In the genomic region with DNA sequence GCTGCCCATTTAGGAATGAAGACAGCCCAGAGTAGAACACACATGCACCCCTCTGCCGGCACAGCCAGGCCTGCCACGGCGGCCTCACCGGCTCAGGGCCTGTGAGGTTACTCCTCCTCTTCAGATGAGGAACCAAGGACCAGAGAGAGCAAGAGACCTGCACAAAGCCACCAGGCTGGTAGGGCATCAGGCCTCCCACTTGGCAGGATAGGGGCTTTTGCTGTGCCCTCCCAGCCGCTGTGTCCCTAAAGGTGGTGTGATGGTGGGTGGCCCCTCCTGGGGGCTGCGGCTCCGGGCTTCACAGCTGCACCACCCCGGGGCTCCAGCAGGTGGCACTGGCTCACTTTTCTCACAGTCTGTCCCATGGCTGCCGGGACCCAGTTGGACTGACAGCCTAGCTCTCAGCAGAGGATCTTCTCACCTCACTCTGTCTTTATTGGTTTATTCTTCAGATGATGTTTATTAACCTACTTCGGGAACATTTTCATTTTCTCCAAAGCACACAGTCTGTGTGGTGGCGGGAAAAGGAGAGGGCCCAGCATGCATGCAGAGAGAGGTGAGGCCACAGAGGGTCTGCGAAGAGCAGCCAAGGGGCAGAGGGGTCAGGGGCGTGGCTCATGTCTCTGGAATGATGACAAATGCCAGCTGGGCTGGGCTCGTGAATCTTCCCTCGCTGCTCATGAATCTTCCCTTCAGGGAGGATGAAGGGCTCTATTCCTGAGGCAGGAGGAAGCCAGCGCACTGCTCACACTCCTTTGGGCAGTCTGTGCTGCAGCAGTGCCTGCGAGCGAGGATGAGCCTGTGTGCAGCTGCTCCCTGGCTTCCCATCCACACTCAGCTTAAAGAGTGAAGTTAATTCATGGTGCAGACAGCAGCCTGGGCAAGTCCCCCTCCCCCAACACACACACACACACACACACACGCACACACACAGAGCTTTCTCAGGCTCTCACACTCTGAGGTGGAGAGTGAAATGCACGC, we compare ENCODE assay signal across 8 cellular contexts.
A peak's percentile ranks its signal among the peaks of the same experiment; 100 is the strongest.
DNase-seq lines count a peak whose midpoint lies in the region; ATAC-seq, FAIRE-seq and TF ChIP-seq lines count a peak whose summit lies in the region.

No MANE protein-coding gene starts in this region.

- H2BK15ac ChIP-seq in H1 (ENCODE audit: low read length) = 0 out of 2 replicates have a peak overlapping the region, but pooled peaks have one; percentile 72

- H3K4me3 ChIP-seq in H1 (ENCODE audit: extremely low read depth in 1 of 4, insufficient read depth in 2 of 4, low read depth in 3 of 4, low read length in 4 of 4) (no peak overlapping the region), mesodermal cell (ENCODE audit: extremely low read depth, insufficient read depth, low read length, poor library complexity, severe bottlenecking) (no peak overlapping the region)

- TF ChIP-seq RAD21 in H1 (IDR thresholded peaks at IDR 0.05 in 1 of 2, conservative IDR thresholded peaks at IDR 0.05 in 1 of 2; ENCODE audit: low read depth in 2 of 2, low read length in 2 of 2) = peak; percentile 87 to 93

- no peak overlapping the region for H3K4me3 Mint-ChIP-seq in activated CD8-positive, alpha-beta T cell treated with anti-CD3 and anti-CD28 coated beads, Interleukin-2, amount 10 ng/mL, durations not matched to agents 7 days and 5 days

- peak; percentile 58 for ATAC-seq in GM19395 (IDR thresholded peaks at IDR 0.05; ENCODE audit: unreplicated experiment)
- ATAC-seq in activated CD8-positive, alpha-beta T cell treated with anti-CD3 and anti-CD28 coated beads, Interleukin-2, amount 10 ng/mL, durations not matched to agents 7 days and 5 days = peak; percentile 84
- ATAC-seq in HG02610 (IDR thresholded peaks at IDR 0.05; ENCODE audit: unreplicated experiment) = no peak

- 0 out of 2 replicates have a peak overlapping the region, but pooled peaks have one; percentile 48 for H2BK20ac ChIP-seq in H1 (ENCODE audit: low read length)

- H3K9me3 Mint-ChIP-seq in activated CD8-positive, alpha-beta T cell treated with anti-CD3 and anti-CD28 coated beads, Interleukin-2, amount 10 ng/mL, durations not matched to agents 7 days and 5 days (ENCODE audit: insufficient read depth) = no peaks in the 10 kb centered on the region

- no peaks in the 10 kb centered on the region for H3K27me3 ChIP-seq in H1 (replicated peaks in 1 of 4; ENCODE audit: control insufficient read depth in 3 of 4, extremely low read depth in 1 of 4, insufficient read depth in 3 of 4, low read length in 3 of 4)

- H2AFZ ChIP-seq in H1 (ENCODE audit: low read length) = no peak overlapping the region

- no peak overlapping the region for H2AK5ac ChIP-seq in H1 (ENCODE audit: low read depth, low read length)

- no peak for TF ChIP-seq EP300 in H1 (IDR thresholded peaks at IDR 0.05; ENCODE audit: borderline replicate concordance in 1 of 2, low read depth in 2 of 2, low read length in 2 of 2)

- peak; percentile 88 for FAIRE-seq in H1 (lab: Jason Lieb, UNC)

- CTCF ChIA-PET in activated CD8-positive, alpha-beta T cell treated with anti-CD3 and anti-CD28 coated beads, Interleukin-2, amount 10 ng/mL, durations not matched to agents 7 days and 5 days (lab: Charles Lee) = interaction anchor here (0.8 to 2.4 kb wide), 13 partner anchors 9 to 587 kb away, joined by 3 to 26 read pairs (median 4); no protein-coding TSS in a partner anchor
- CTCF ChIA-PET in H1 (lab: Charles Lee; ENCODE audit: partially characterized antibody) = interaction anchor here (0.5 to 5.3 kb wide), 39 partner anchors 9 to 1168 kb away, joined by 3 to 48 read pairs (median 4); no protein-coding TSS in a partner anchor

- peak overlapping the region; percentile 60; the same call in 1 of the 2 replicates for H2BK12ac ChIP-seq in H1 (ENCODE audit: low read depth, low read length)

- H3K14ac ChIP-seq in H1 (ENCODE audit: insufficient read length) = no peak overlapping the region

- no peaks in the 10 kb centered on the region for H3K23me2 ChIP-seq in H1 (ENCODE audit: low read depth, low read length)

- TF ChIP-seq POLR2A in H1 (IDR thresholded peaks at IDR 0.05; ENCODE audit: control extremely low read depth in 1 of 2, low read depth in 2 of 2, low read length in 2 of 2) = no peak

- H3K27ac Mint-ChIP-seq in activated CD8-positive, alpha-beta T cell treated with anti-CD3 and anti-CD28 coated beads, Interleukin-2, amount 10 ng/mL, durations not matched to agents 7 days and 5 days = no peak overlapping the region

- no peak overlapping the region for H2BK120ac ChIP-seq in H1 (replicated peaks; ENCODE audit: low read depth, low read length)

- H2BK5ac ChIP-seq in H1 (ENCODE audit: low read depth, low read length) = 0 out of 2 replicates have a peak overlapping the region, but pooled peaks have one; percentile 4

- no peak overlapping the region for H4K91ac ChIP-seq in H1 (replicated peaks; ENCODE audit: insufficient read length, low read length)

- 60% methylated on average over 20 of the region's 20 CpGs; no CpG with 5 or more reads in 1 of the 2 experiments for WGBS in H1 (ENCODE audit: extremely low coverage in 1 of 2, insufficient coverage in 1 of 2, insufficient read length in 1 of 2, insufficient replicate concordance in 2 of 2, low coverage in 1 of 2, low lambda C conversion rate in 2 of 2, missing lambda C conversion rate in 1 of 2), 2 experiments
- 46 to 57% methylated on average over 13 to 15 of the region's 20 CpGs for WGBS in mesodermal cell (ENCODE audit: insufficient coverage in 2 of 2), 2 experiments

- peaks cover 0 to 6% (median under 1%) of the 10 kb centered on the region in 4 experiments; a peak in 3 of 7 replicates for H3K4me1 ChIP-seq in H1 (replicated peaks in 1 of 4; ENCODE audit: control insufficient read depth in 3 of 4, insufficient read depth in 4 of 4, low read length in 3 of 4)
- H3K4me1 ChIP-seq in mesodermal cell (ENCODE audit: control insufficient read depth, insufficient read depth, low read length, poor library complexity, severe bottlenecking) = peaks cover 18% of the 10 kb centered on the region

- peak overlapping the region; percentile 4; the same call in 1 of the 2 replicates for H4K8ac ChIP-seq in H1 (ENCODE audit: extremely low read depth, insufficient read depth, low read length)

- H3K36me3 Mint-ChIP-seq in activated CD8-positive, alpha-beta T cell treated with anti-CD3 and anti-CD28 coated beads, Interleukin-2, amount 10 ng/mL, durations not matched to agents 7 days and 5 days (ENCODE audit: low read depth) = no peaks in the 10 kb centered on the region

- DNase-seq in AG09319 (ENCODE audit: extremely low read depth, low read depth) = no peak
- DNase-seq in NCI-H460 (ENCODE audit: extremely low read depth, low read depth) = peak; percentile 43
- DNase-seq in activated CD8-positive, alpha-beta T cell treated with anti-CD3 and anti-CD28 coated beads, Interleukin-2, amount 10 ng/mL, durations not matched to agents 7 days and 5 days = peak; percentile 73
- peak; percentile 34 to 97 for DNase-seq in H1 (ENCODE audit: low read depth in 1 of 2, low spot score in 2 of 2)
- DNase-seq in stimulated activated CD8-positive, alpha-beta memory T cell treated with anti-CD3 and anti-CD28 coated beads, Interleukin-15, amount 100 ng/mL, for 1 hour (ENCODE audit: low read depth) = peak; percentile 37

- no peak overlapping the region for H3K56ac ChIP-seq in H1 (replicated peaks; ENCODE audit: insufficient read length, low read depth, low read length)

- H3K9me3 ChIP-seq in H1 (ENCODE audit: insufficient read depth in 2 of 2, low read depth in 1 of 2, low read length in 1 of 2) (no peaks in the 10 kb centered on the region), mesodermal cell (ENCODE audit: control insufficient read depth, low read length) (no peaks in the 10 kb centered on the region)

- H3K36me3 ChIP-seq in H1 (ENCODE audit: control insufficient read depth in 2 of 4, insufficient read depth in 4 of 4, low read length in 3 of 4) = no peaks in the 10 kb centered on the region
- H3K36me3 ChIP-seq in mesodermal cell (ENCODE audit: control insufficient read depth, insufficient read depth, low read length) = peaks cover 4% of the 10 kb centered on the region

- H4K5ac ChIP-seq in H1 (ENCODE audit: insufficient read length, low read depth, low read length) = no peak overlapping the region

- H3K79me2 ChIP-seq in H1 (ENCODE audit: control insufficient read depth in 1 of 2, insufficient read depth in 2 of 2, low read length in 2 of 2) = no peaks in the 10 kb centered on the region

- POLR2A ChIA-PET in activated CD8-positive, alpha-beta T cell treated with anti-CD3 and anti-CD28 coated beads, Interleukin-2, amount 10 ng/mL, durations not matched to agents 7 days and 5 days (lab: Charles Lee) = no interaction called here
- POLR2A ChIA-PET in H1 (lab: Charles Lee; ENCODE audit: partially characterized antibody) = interaction anchor here (0.6 to 0.9 kb wide), 3 partner anchors 10 to 809 kb away, joined by 3 read pairs; no protein-coding TSS in a partner anchor

- no peak overlapping the region; a peak in 1 of 7 replicates for H3K9ac ChIP-seq in H1 (replicated peaks in 1 of 4; ENCODE audit: extremely low read depth in 1 of 4, low read depth in 3 of 4, low read length in 3 of 4)

- H3K27me3 Mint-ChIP-seq in activated CD8-positive, alpha-beta T cell treated with anti-CD3 and anti-CD28 coated beads, Interleukin-2, amount 10 ng/mL, durations not matched to agents 7 days and 5 days (ENCODE audit: low read depth) = no peaks in the 10 kb centered on the region

- 0 out of 2 replicates have a peak overlapping the region, but pooled peaks have one; percentile 60 for H3K18ac ChIP-seq in H1 (ENCODE audit: extremely low read depth, low read length)

- H3K4me1 Mint-ChIP-seq in activated CD8-positive, alpha-beta T cell treated with anti-CD3 and anti-CD28 coated beads, Interleukin-2, amount 10 ng/mL, durations not matched to agents 7 days and 5 days (ENCODE audit: low read depth) = peaks cover 13% of the 10 kb centered on the region

- H3K79me1 ChIP-seq in H1 (ENCODE audit: low read depth, low read length) = no peaks in the 10 kb centered on the region

- peak overlapping the region in 1 of 2 experiments; percentile 7; a peak in 1 of 4 replicates for H3K4me2 ChIP-seq in H1 (ENCODE audit: insufficient read depth in 1 of 2, low read depth in 2 of 2, low read length in 2 of 2)

- peak; percentile 96 for TF ChIP-seq CTCF in AG09319 (IDR thresholded peaks at IDR 0.05; ENCODE audit: low read depth, low read length)
- peak; percentile 85 to 92 (median 88) for TF ChIP-seq CTCF in H1 (IDR thresholded peaks at IDR 0.05; ENCODE audit: control extremely low read depth in 1 of 3, insufficient read depth in 1 of 3, low read depth in 1 of 3, low read length in 3 of 3)

- no peak overlapping the region for H3K23ac ChIP-seq in H1 (ENCODE audit: insufficient read length)

- H3K4ac ChIP-seq in H1 (replicated peaks; ENCODE audit: insufficient read length, low read depth, low read length) = no peak overlapping the region

- H3K27ac ChIP-seq in H1 (ENCODE audit: low read depth, low read length) (no peak overlapping the region), mesodermal cell (ENCODE audit: low read depth, low read length, severe bottlenecking) (peak overlapping the region; percentile 55)

- H4K20me1 ChIP-seq in H1 (replicated peaks in 1 of 2; ENCODE audit: control insufficient read depth in 1 of 2, insufficient read depth in 2 of 2, low read length in 2 of 2) = peaks cover 0 to 1% of the 10 kb centered on the region in 2 experiments

TF ChIP-seq in H1, 55 proteins besides CTCF, POLR2A, EP300 and RAD21 (continues in another document):
- TF ChIP-seq SP4 (IDR thresholded peaks at IDR 0.05; ENCODE audit: low read length) = peak; percentile 47; the same call in 1 of the 2 replicates
